Comparison of ENCODE assay signal across 23 cellular contexts in genomic region chr11:131375936-131376335, GRCh38. TPM values are rescaled to one million over a fixed set of nuclear protein-coding genes. Genes with fewer than 3 reads are reported as not detected.
"Had no signal": no experiment of that assay in that cellular context is flagged by ENCODE, and none has a peak within 500 bp of the region (broad histone marks: within the 10 kb centered on the region; RNA-seq: fewer than 3 reads in every experiment).

No MANE protein-coding gene starts in this region.

- H3K4me3 ChIP-seq: adrenal gland, body of pancreas, K562 had no signal

- H3K36me3 ChIP-seq: adrenal gland had no signal

- H3K27ac ChIP-seq: adrenal gland, body of pancreas had no signal

- DNase-seq: activated CD4-positive, alpha-beta T cell treated with anti-CD3 and anti-CD28 coated beads for 36 hours; activated CD4-positive, alpha-beta T cell treated with anti-CD3 and anti-CD28 coated beads, Interleukin-2, amount 10 ng/mL, durations not matched to agents 7 days and 5 days; activated CD4-positive, alpha-beta T cell treated with anti-CD3 and anti-CD28 coated beads, Interleukin-2, amount 50 U/mL, for 48 hours; activated CD8-positive, alpha-beta T cell treated with anti-CD3 and anti-CD28 coated beads, Interleukin-2, amount 10 ng/mL, durations not matched to agents 7 days and 5 days; activated gamma-delta T cell treated with Interleukin-2 at 50 U/mL for 16 hours; activated naive CD4-positive, alpha-beta T cell treated with anti-CD3 and anti-CD28 coated beads for 36 hours; activated T-cell treated with anti-CD3 and anti-CD28 coated beads, Interleukin-2, amount 50 U/mL, for 4 hours; adrenal gland; body of pancreas; cerebellar nuclear complex; NCI-H1092 treated with DMSO at 0.1 percent for 48 hours; NCI-H187; NCI-H2081; NCI-H345; NCI-H524 treated with DMSO at 0.1 percent for 48 hours; NK-92 treated with Interleukin-12 subunit alpha and Interleukin-12 subunit beta, amount 100 ng/mL, for 24 hours; Right ventricle myocardium superior; T1000 had no signal

- H3K9me3 ChIP-seq: adrenal gland, body of pancreas had no signal

RNA-seq across cellular contexts. Expression of gene NTM, which starts 5.5 kb away (rescaled TPM):
- total RNA-seq: activated CD4-positive, alpha-beta T cell treated with anti-CD3 and anti-CD28 coated beads for 36 hours; activated CD4-positive, alpha-beta T cell treated with anti-CD3 and anti-CD28 coated beads, Interleukin-2, amount 10 ng/mL, durations not matched to agents 7 days and 5 days; activated CD8-positive, alpha-beta T cell treated with anti-CD3 and anti-CD28 coated beads, Interleukin-2, amount 10 ng/mL, durations not matched to agents 7 days and 5 days; activated naive CD4-positive, alpha-beta T cell treated with anti-CD3 and anti-CD28 coated beads for 36 hours; activated naive CD4-positive, alpha-beta T cell treated with anti-CD3 and anti-CD28 coated beads, Interleukin-2, amount 50 U/mL, for 72 hours; activated T-cell treated with anti-CD3 and anti-CD28 coated beads, Interleukin-2, amount 50 U/mL, for 4 hours; activated T-helper 1 cell treated with anti-CD3 and anti-CD28 coated beads, Interleukin-12 subunit alpha, Interleukin-12 subunit beta, Interleukin-2, Interleukin-4 antibody, amounts not matched to agents 30 ng/mL and 10 ng/mL and 1 ng/mL, durations not matched to agents 14 hours and 24 hours and 36 hours; K562; T-helper 1 cell treated with Interleukin-12 subunit alpha and Interleukin-12 subunit beta and Interleukin-4 antibody, amounts not matched to agents 30 ng/mL and 1 ng/mL, for 36 hours; T-helper 2 cell treated with Interferon-gamma antibody and Interleukin-4, amounts not matched to agents 100 ng/mL and 5 ng/mL, for 36 hours had no signal
- polyA plus RNA-seq: K562 had no signal
